Comparison of ENCODE assay signal across 8 cellular contexts in the genomic region with DNA sequence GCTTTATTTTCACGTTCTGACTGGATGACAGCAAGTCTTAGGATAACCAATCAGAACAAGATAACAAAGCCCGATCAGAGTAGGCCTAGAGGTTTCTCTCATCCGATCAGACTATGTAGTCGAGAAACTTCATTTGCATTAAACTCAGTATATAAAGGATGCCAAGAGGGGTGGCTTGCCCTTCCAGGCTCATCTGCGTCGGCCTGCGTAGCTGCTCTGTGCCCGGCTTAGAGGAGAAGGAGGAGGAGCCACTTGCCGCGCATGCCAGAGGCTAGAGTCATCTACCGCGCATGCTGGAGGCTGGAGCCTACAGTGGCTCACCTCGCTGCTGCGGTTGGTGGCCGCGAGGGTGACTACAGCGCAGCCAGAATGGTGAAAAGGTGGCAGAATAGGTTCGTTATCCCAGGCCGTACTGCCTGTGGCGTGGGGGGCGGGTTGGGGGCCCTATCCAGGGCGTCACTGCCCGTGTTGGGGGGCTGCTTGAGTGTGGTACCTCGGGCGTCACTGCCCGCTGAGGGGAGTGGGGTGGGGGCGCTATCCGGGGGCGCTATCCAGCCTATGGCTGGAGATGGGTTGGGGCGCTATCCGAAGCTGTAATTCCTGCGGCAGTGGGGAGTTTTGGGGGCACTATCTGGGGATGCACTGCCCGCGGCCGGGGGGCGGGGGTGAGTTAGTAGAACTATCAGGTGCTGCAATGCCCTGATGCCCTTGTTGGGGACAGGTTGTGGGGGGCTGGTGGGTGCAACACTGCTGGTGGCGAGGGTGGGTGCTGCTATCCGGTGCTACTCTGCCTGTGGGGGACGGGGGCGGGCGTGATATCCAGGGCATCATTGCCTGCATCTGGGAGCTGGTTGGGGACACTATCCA. TPM values are rescaled to one million over a fixed set of nuclear protein-coding genes. Genes with fewer than 3 reads are reported as not detected.
A peak's percentile ranks its signal among the peaks of the same experiment; 100 is the strongest.
DNase-seq lines count a peak whose midpoint lies in the region; ATAC-seq and TF ChIP-seq lines count a peak whose summit lies in the region.

Gene RFPL2 (minus strand): TSS at position 218 of the 867 bp plus-strand sequence. CDS start 2,622 bp downstream, outside the sequence.

- peak within 1 kb of the TSS in 1 of 2 donors; percentile 11 for H3K27ac Mint-ChIP-seq in natural killer cell treated with Interleukin-12 subunit alpha and Interleukin-12 subunit beta and Interleukin-15 and Interleukin-18, amount 100 ng/mL, for 72 hours

- no peak within 1 kb of the TSS for H3K27ac ChIP-seq in WERI-Rb-1

- peak; percentile 56 to 82 for ATAC-seq in natural killer cell treated with Interleukin-12 subunit alpha and Interleukin-12 subunit beta and Interleukin-15 and Interleukin-18, amount 100 ng/mL, for 72 hours
- no peak for ATAC-seq in GM19023 (IDR thresholded peaks at IDR 0.05; ENCODE audit: unreplicated experiment)
- no peak for ATAC-seq in HG02798 (IDR thresholded peaks at IDR 0.05; ENCODE audit: poor library complexity, unreplicated experiment)

- H3K9me3 Mint-ChIP-seq in natural killer cell treated with Interleukin-12 subunit alpha and Interleukin-12 subunit beta and Interleukin-15 and Interleukin-18, amount 100 ng/mL, for 72 hours: no peaks in the 10 kb centered on the region

- peaks cover 4 to 27% of the 10 kb centered on the region in 2 donors for H3K4me1 Mint-ChIP-seq in natural killer cell treated with Interleukin-12 subunit alpha and Interleukin-12 subunit beta and Interleukin-15 and Interleukin-18, amount 100 ng/mL, for 72 hours (ENCODE audit: low read depth in 2 of 2)

- TF ChIP-seq CTCF in WERI-Rb-1 (IDR thresholded peaks at IDR 0.05; ENCODE audit: low read depth, low read length) (no peak), epithelial cell of esophagus (IDR thresholded peaks at IDR 0.05; ENCODE audit: insufficient read depth, low read depth, low read length, missing control alignments) (no peak)

- peak within 1 kb of the TSS; percentile 5 for H3K4me3 ChIP-seq in MG63
- peak within 1 kb of the TSS; percentile 45 for H3K4me3 ChIP-seq in WERI-Rb-1 (ENCODE audit: low read depth, low read length)
- H3K4me3 ChIP-seq in epithelial cell of esophagus (ENCODE audit: low read length): no peak within 1 kb of the TSS

- DNase-seq in COR-L47 (lab: John Stamatoyannopoulos, UW) (peak; percentile 64), MG63 (peak; percentile 71), WERI-Rb-1 (peak; percentile 71), epithelial cell of esophagus (ENCODE audit: low read depth) (peak; percentile 32), germinal center (ENCODE audit: low spot score) (no peak)
- DNase-seq in natural killer cell treated with Interleukin-12 subunit alpha and Interleukin-12 subunit beta and Interleukin-15 and Interleukin-18, amount 100 ng/mL, for 72 hours (ENCODE audit: low spot score): no peak

- H3K4me3 Mint-ChIP-seq in natural killer cell treated with Interleukin-12 subunit alpha and Interleukin-12 subunit beta and Interleukin-15 and Interleukin-18, amount 100 ng/mL, for 72 hours: peak within 1 kb of the TSS; percentile 51

- peaks cover 24% of the 10 kb centered on the region for H3K27me3 ChIP-seq in MG63
- H3K27me3 ChIP-seq in WERI-Rb-1 (ENCODE audit: insufficient read depth, low read depth, severe bottlenecking): peaks cover 20% of the 10 kb centered on the region

- peaks cover 7 to 26% of the 10 kb centered on the region in 2 donors for H3K27me3 Mint-ChIP-seq in natural killer cell treated with Interleukin-12 subunit alpha and Interleukin-12 subunit beta and Interleukin-15 and Interleukin-18, amount 100 ng/mL, for 72 hours

- H3K36me3 Mint-ChIP-seq in natural killer cell treated with Interleukin-12 subunit alpha and Interleukin-12 subunit beta and Interleukin-15 and Interleukin-18, amount 100 ng/mL, for 72 hours: no peaks in the 10 kb centered on the region

- H3K36me3 ChIP-seq in MG63 (no peaks in the 10 kb centered on the region), WERI-Rb-1 (no peaks in the 10 kb centered on the region)

- H3K9me3 ChIP-seq in MG63 (no peaks in the 10 kb centered on the region), WERI-Rb-1 (ENCODE audit: severe bottlenecking) (no peaks in the 10 kb centered on the region)

RNA-seq across cellular contexts. Expression of gene RFPL2, which starts in this region (rescaled TPM):
- not detected in 2 replicates for total RNA-seq in MG63 (2014; rRNA removed; shearing (Covaris generic); ENCODE audit: low replicate concordance)
- not detected for total RNA-seq in natural killer cell treated with Interleukin-12 subunit alpha and Interleukin-12 subunit beta and Interleukin-15 and Interleukin-18, amount 100 ng/mL, for 72 hours

Comparison
In these comparisons a context has a peak if more than half of its experiments do, and no peak if none do; other contexts are left out.
1. Peak in DNase-seq and H3K4me3 ChIP-seq in MG63; RNA of the gene not detected or under 1 TPM.
2. Peak in ATAC-seq in natural killer cell treated with Interleukin-12 subunit alpha and Interleukin-12 subunit beta and Interleukin-15 and Interleukin-18, amount 100 ng/mL, for 72 hours; RNA of the gene not detected or under 1 TPM.
3. DNase-seq: peak in COR-L47 (single experiment), WERI-Rb-1 (single experiment) and epithelial cell of esophagus (single experiment); none in natural killer cell treated with Interleukin-12 subunit alpha and Interleukin-12 subunit beta and Interleukin-15 and Interleukin-18, amount 100 ng/mL, for 72 hours (single experiment) and germinal center (single experiment).